In the genomic region with DNA sequence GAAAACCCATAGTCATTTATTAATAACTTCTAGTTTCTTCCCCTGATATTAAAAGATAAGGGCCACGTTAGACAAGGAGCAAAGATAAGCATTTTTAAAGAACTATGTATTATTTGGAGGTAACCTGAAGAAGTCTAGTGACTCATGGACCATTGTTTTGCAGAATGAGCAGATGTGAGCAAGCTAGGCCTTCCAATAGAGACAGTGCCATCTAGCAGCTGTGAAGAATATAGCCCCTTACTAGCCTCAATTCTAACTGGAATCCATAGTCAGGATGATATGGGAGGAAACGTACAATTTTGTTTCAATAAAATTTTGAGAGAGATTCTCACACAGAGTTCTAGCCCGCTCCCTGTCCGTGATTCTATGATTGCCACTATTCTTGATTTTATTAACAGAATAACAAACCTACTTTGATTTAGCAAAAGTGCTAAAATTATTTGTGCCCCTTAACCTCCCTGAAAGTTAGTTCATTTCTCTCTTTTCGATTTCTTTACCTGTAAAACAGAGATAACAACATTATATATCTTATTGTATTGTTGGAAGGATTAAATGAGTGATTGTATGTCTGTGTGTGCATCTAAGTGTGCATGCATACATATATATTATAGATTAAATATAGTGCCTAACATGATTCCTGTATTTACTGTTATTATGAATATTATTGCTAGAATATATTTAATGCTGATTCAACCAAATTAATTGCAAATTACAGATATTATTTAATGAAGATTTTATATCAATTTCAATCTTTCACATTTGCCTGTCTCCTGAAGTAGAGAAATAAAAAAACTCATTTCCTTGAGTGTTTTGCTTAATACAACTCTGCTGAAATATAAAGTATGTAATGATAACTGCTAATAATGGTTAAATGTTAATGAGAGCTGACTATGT, we compare ENCODE assay signal across 8 cellular contexts. TPM values are rescaled to one million over a fixed set of nuclear protein-coding genes. Genes with fewer than 3 reads are reported as not detected.
DNase-seq lines count a peak whose midpoint lies in the region; ATAC-seq and TF ChIP-seq lines count a peak whose summit lies in the region.

No MANE protein-coding gene starts in this region.

- H3K4me1 ChIP-seq in transverse colon = no peaks in the 10 kb centered on the region

- H3K4me3 ChIP-seq in transverse colon = no peak overlapping the region

- H3K36me3 ChIP-seq in transverse colon = no peaks in the 10 kb centered on the region

- no peak overlapping the region for H3K4me3 Mint-ChIP-seq in activated T-helper 17 cell treated with anti-CD3 and anti-CD28 coated beads, Interleukin-2, amount 50 U/mL, for 72 hours

- intact Hi-C loops in transverse colon (cut with DNase I; ENCODE audit: low total_unique reads) = no loop called here

- no peaks in the 10 kb centered on the region for H3K27me3 ChIP-seq in transverse colon

- TF ChIP-seq CTCF in transverse colon (IDR thresholded peaks at IDR 0.05) = peak in 4 of 5 experiments; percentile 23 to 40 (median 34)

- H3K27me3 Mint-ChIP-seq in activated T-helper 17 cell treated with anti-CD3 and anti-CD28 coated beads, Interleukin-2, amount 50 U/mL, for 72 hours = no peaks in the 10 kb centered on the region

- TF ChIP-seq EP300 in transverse colon (IDR thresholded peaks at IDR 0.05; ENCODE audit: low read depth) = no peak

- no peak for DNase-seq in activated naive CD4-positive, alpha-beta T cell treated with anti-CD3 and anti-CD28 coated beads, Interleukin-2, amount 50 U/mL, for 72 hours (ENCODE audit: low spot score in 2 of 2)
- no peak for DNase-seq in activated naive CD4-positive, alpha-beta T cell (lab: John Stamatoyannopoulos, UW)
- DNase-seq in NCI-H1417 (lab: John Stamatoyannopoulos, UW) (peak in 2 of 3 experiments; percentile 11 to 68), iPS DF 4.7 (ENCODE audit: extremely low read depth, low spot score) (peak; percentile 19), transverse colon (no peak), T-helper 9 cell (no peak)

- H3K27ac ChIP-seq in transverse colon = no peak overlapping the region

- no peaks in the 10 kb centered on the region for H3K4me1 Mint-ChIP-seq in activated T-helper 17 cell treated with anti-CD3 and anti-CD28 coated beads, Interleukin-2, amount 50 U/mL, for 72 hours

- peak; percentile 59 to 77 for ATAC-seq in activated naive CD4-positive, alpha-beta T cell treated with anti-CD3 and anti-CD28 coated beads, Interleukin-2, amount 50 U/mL, for 72 hours
- ATAC-seq in HG02610 (IDR thresholded peaks at IDR 0.05; ENCODE audit: unreplicated experiment) = peak; percentile 87
- ATAC-seq in activated T-helper 17 cell treated with anti-CD3 and anti-CD28 coated beads, Interleukin-2, amount 50 U/mL, for 72 hours (replicated peaks) = peak; percentile 87

- in situ Hi-C loops in transverse colon (cut with MboI; ENCODE audit: low pct_ligation_motif_present in 1 of 4, low pct_unique_long_range_greater_than_20kb in 1 of 4, low sequenced_read_pairs in 3 of 4) = no loop called here

- TF ChIP-seq POLR2A in transverse colon (IDR thresholded peaks at IDR 0.05) = no peak

- no peak overlapping the region for H3K27ac Mint-ChIP-seq in activated naive CD4-positive, alpha-beta T cell treated with anti-CD3 and anti-CD28 coated beads, Interleukin-2, amount 50 U/mL, for 72 hours
- H3K27ac Mint-ChIP-seq in activated T-helper 17 cell treated with anti-CD3 and anti-CD28 coated beads, Interleukin-2, amount 50 U/mL, for 72 hours = no peak overlapping the region

- peaks cover 3 to 4% of the 10 kb centered on the region in 2 donors for H3K36me3 Mint-ChIP-seq in activated naive CD4-positive, alpha-beta T cell treated with anti-CD3 and anti-CD28 coated beads, Interleukin-2, amount 50 U/mL, for 72 hours
- no peaks in the 10 kb centered on the region for H3K36me3 Mint-ChIP-seq in activated T-helper 17 cell treated with anti-CD3 and anti-CD28 coated beads, Interleukin-2, amount 50 U/mL, for 72 hours (ENCODE audit: low read depth)

- WGBS in transverse colon (ENCODE audit: low coverage in 1 of 2), 2 donors = 54 to 56% methylated on average over 5 of the region's 5 CpGs

- H3K9me3 Mint-ChIP-seq in activated naive CD4-positive, alpha-beta T cell treated with anti-CD3 and anti-CD28 coated beads, Interleukin-2, amount 50 U/mL, for 72 hours = peaks cover 0 to 3% of the 10 kb centered on the region in 2 donors
- H3K9me3 Mint-ChIP-seq in activated T-helper 17 cell treated with anti-CD3 and anti-CD28 coated beads, Interleukin-2, amount 50 U/mL, for 72 hours = peaks cover 2% of the 10 kb centered on the region

- H3K9me3 ChIP-seq in transverse colon = no peaks in the 10 kb centered on the region

RNA-seq across cellular contexts. Expression of a gene that starts 22.7 kb away (rescaled TPM):
- total RNA-seq in activated naive CD4-positive, alpha-beta T cell treated with anti-CD3 and anti-CD28 coated beads, Interleukin-2, amount 50 U/mL, for 72 hours = not detected
- total RNA-seq in activated T-helper 17 cell treated with anti-CD3 and anti-CD28 coated beads, Interleukin-2, amount 50 U/mL, for 72 hours = not detected
- total RNA-seq in transverse colon = not detected

RNA-seq across cellular contexts. Expression of a gene that starts 48.1 kb away (rescaled TPM):
- total RNA-seq in activated naive CD4-positive, alpha-beta T cell treated with anti-CD3 and anti-CD28 coated beads, Interleukin-2, amount 50 U/mL, for 72 hours = 10 to 100 TPM; 31.2 to 68.7 TPM
- total RNA-seq in activated T-helper 17 cell treated with anti-CD3 and anti-CD28 coated beads, Interleukin-2, amount 50 U/mL, for 72 hours = 10 to 100 TPM; 29.5 to 30.4 TPM
- total RNA-seq in transverse colon = 10 to 100 TPM in 3 of 4 donors, 1 to 10 TPM in 1; 1.5 to 71.0 (median 19.6) TPM

RNA-seq across cellular contexts. Expression of a gene that starts 53.4 kb away (rescaled TPM):
- total RNA-seq in activated naive CD4-positive, alpha-beta T cell treated with anti-CD3 and anti-CD28 coated beads, Interleukin-2, amount 50 U/mL, for 72 hours = under 1 TPM; 0.23 to 0.39 TPM
- under 1 TPM; 0.35 to 0.42 TPM for total RNA-seq in activated T-helper 17 cell treated with anti-CD3 and anti-CD28 coated beads, Interleukin-2, amount 50 U/mL, for 72 hours
- 1 to 10 TPM; 1.4 to 6.8 (median 4.5) TPM for total RNA-seq in transverse colon

Comparison
In these comparisons a context has a peak if more than half of its experiments do, and no peak if none do; other contexts are left out.
1. DNase-seq: peak in NCI-H1417 (2 of 3) and iPS DF 4.7 (single experiment); none in activated naive CD4-positive, alpha-beta T cell treated with anti-CD3 and anti-CD28 coated beads, Interleukin-2, amount 50 U/mL, for 72 hours (0 of 2), activated naive CD4-positive, alpha-beta T cell (0 of 4), transverse colon (single experiment) and T-helper 9 cell (single experiment).
2. Peak in every context shown above with its lines, with median percentiles within 50 percentile points of each other: ATAC-seq.